Comparison of ENCODE assay signal across 22 cellular contexts in genomic region chr10:65123120-65123519, GRCh38.
"Had no signal": no experiment of that assay in that cellular context is flagged by ENCODE, and none has a peak within 500 bp of the region (broad histone marks: within the 10 kb centered on the region; RNA-seq: fewer than 3 reads in every experiment).

No MANE protein-coding gene starts in this region.

- DNase-seq: activated CD4-positive, alpha-beta T cell treated with anti-CD3 and anti-CD28 coated beads for 1 hour; activated CD4-positive, alpha-beta T cell treated with anti-CD3 and anti-CD28 coated beads, Interleukin-2, amount 10 ng/mL, durations not matched to agents 24 days and 14 days; activated CD4-positive, alpha-beta T cell treated with anti-CD3 and anti-CD28 coated beads, Interleukin-2, amount 50 U/mL, for 48 hours; activated CD8-positive, alpha-beta memory T cell treated with anti-CD3 and anti-CD28 coated beads for 24 hours; activated effector memory CD4-positive, alpha-beta T cell treated with anti-CD3 and anti-CD28 coated beads, Interleukin-2, amount 50 U/mL, for 16 hours; activated naive CD4-positive, alpha-beta T cell treated with Interleukin-2 at 50 U/mL for 16 hours; activated T-cell treated with anti-CD3 and anti-CD28 coated beads, Interleukin-2, amount 50 U/mL, for 4 hours; brain microvascular endothelial cell; KBM-7; MG63; MV-4-11; NCI-H1105; NCI-H1436; NCI-H1694 treated with DMSO at 0.1 percent for 48 hours; NCI-H2029 treated with DMSO at 0.1 percent for 48 hours; NCI-H345; NCI-H524; SHP77 treated with DMSO at 0.1 percent for 48 hours; T-helper 17 cell; T-helper 9 cell had no signal

- ATAC-seq: activated T-cell treated with anti-CD3 and anti-CD28 coated beads, Interleukin-2, amount 50 U/mL, for 4 hours; T-helper 17 cell; WTC11 had no signal

- H3K4me3 ChIP-seq: cardiac muscle cell, MG63 had no signal

- H3K36me3 ChIP-seq: brain microvascular endothelial cell, cardiac muscle cell, MG63 had no signal

- H3K9me3 ChIP-seq: MG63 had no signal
